In the genomic region with DNA sequence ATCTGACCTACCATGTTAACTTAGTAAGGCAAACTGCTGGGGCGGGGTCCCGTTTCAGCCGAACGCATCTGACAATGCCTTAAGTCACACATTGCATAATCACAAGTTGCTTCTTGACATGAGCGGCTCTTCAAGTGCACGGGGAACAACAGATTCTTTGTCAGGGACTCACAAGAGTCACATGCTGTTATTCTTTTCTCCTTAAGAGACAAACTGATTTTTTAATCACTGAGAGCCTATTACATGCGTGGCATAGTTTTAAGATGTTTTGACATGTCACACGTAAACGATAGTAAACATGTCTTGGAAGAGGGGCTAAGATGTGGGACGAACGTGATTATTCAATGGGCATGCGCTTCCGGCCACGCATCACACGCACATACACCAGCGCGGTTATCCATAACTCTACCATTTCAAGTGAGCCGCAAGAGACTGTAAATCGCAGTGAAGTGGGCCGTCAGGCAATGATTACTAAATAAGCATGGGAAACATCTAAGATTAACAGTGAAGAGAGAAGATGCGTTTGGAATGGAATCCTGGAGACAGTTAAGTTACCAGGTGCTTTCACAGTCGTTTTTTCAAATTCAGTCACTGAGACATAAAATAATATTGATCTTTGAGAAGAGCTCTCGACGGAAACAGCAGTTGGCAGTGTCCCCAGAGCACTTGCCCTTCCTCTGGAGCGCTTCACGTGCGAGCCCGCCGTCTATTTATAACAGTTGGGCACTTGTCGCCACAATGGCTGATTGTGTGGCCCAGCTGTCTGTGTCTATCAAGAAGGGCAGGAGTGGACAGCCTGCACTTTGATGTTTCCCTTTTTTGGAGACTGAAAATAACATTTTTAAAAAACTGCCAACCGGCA, we compare ENCODE assay signal across 8 cellular contexts.
DNase-seq lines count a peak whose midpoint lies in the region; ATAC-seq lines count a peak whose summit lies in the region.

No MANE protein-coding gene starts in this region.

- CTCF ChIA-PET in activated CD4-positive, alpha-beta T cell treated with anti-CD3 and anti-CD28 coated beads for 36 hours (lab: Charles Lee), result interaction anchor here (0.5 to 1.2 kb wide), 2 partner anchors 11 to 114 kb away, joined by 3 read pairs; no protein-coding TSS in a partner anchor

- peaks cover 23% of the 10 kb centered on the region for H3K4me1 ChIP-seq in mesodermal cell (ENCODE audit: control insufficient read depth, insufficient read depth, low read length, poor library complexity, severe bottlenecking)

- H3K27ac ChIP-seq in mesodermal cell (ENCODE audit: low read depth, low read length, severe bottlenecking), result peak overlapping the region; percentile 20

- no peak overlapping the region for H3K4me3 Mint-ChIP-seq in activated CD4-positive, alpha-beta T cell treated with anti-CD3 and anti-CD28 coated beads for 36 hours

- H3K27ac Mint-ChIP-seq in activated CD4-positive, alpha-beta T cell treated with anti-CD3 and anti-CD28 coated beads for 36 hours, result no peak overlapping the region

- H3K4me1 Mint-ChIP-seq in activated CD4-positive, alpha-beta T cell treated with anti-CD3 and anti-CD28 coated beads for 36 hours, result peaks cover 5% of the 10 kb centered on the region

- H3K36me3 ChIP-seq in mesodermal cell (ENCODE audit: control insufficient read depth, insufficient read depth, low read length), result no peaks in the 10 kb centered on the region

- peak; percentile 63 for DNase-seq in EL
- peak; percentile 82 for DNase-seq in NCI-H460 (ENCODE audit: extremely low read depth, low read depth)
- peak; percentile 35 for DNase-seq in dedifferentiated amniotic fluid mesenchymal stem cell (ENCODE audit: extremely low spot score)
- DNase-seq in activated CD4-positive, alpha-beta T cell treated with anti-CD3 and anti-CD28 coated beads for 36 hours, result no peak
- DNase-seq in HPDE6-E6E7 (ENCODE audit: extremely low spot score), result no peak

- WGBS in mesodermal cell (ENCODE audit: insufficient coverage in 2 of 2), 2 experiments, result 89 to 94% methylated on average over 25 to 28 of the region's 31 CpGs

- H3K36me3 Mint-ChIP-seq in activated CD4-positive, alpha-beta T cell treated with anti-CD3 and anti-CD28 coated beads for 36 hours (ENCODE audit: low read depth), result no peaks in the 10 kb centered on the region

- no peaks in the 10 kb centered on the region for H3K9me3 Mint-ChIP-seq in activated CD4-positive, alpha-beta T cell treated with anti-CD3 and anti-CD28 coated beads for 36 hours (ENCODE audit: low read depth)

- intact Hi-C loops in activated CD4-positive, alpha-beta T cell treated with anti-CD3 and anti-CD28 coated beads for 36 hours (cut with DNase I, micrococcal nuclease), result no loop called here

- H3K27me3 Mint-ChIP-seq in activated CD4-positive, alpha-beta T cell treated with anti-CD3 and anti-CD28 coated beads for 36 hours, result no peaks in the 10 kb centered on the region

- ATAC-seq in GM21619 (IDR thresholded peaks at IDR 0.05; ENCODE audit: unreplicated experiment) (no peak), GM18517 (IDR thresholded peaks at IDR 0.05; ENCODE audit: unreplicated experiment) (no peak)
- no peak for ATAC-seq in activated CD4-positive, alpha-beta T cell treated with anti-CD3 and anti-CD28 coated beads for 36 hours

- H3K9me3 ChIP-seq in mesodermal cell (ENCODE audit: control insufficient read depth, low read length), result no peaks in the 10 kb centered on the region

- no peak overlapping the region for H3K4me3 ChIP-seq in mesodermal cell (ENCODE audit: extremely low read depth, insufficient read depth, low read length, poor library complexity, severe bottlenecking)

- POLR2A ChIA-PET in activated CD4-positive, alpha-beta T cell treated with anti-CD3 and anti-CD28 coated beads for 36 hours (lab: Charles Lee), result interaction anchor here (0.7 kb wide), 1 partner anchor 12 kb away, joined by 3 read pairs; no protein-coding TSS in a partner anchor

Comparison
In these comparisons a context has a peak if more than half of its experiments do, and no peak if none do; other contexts are left out.
1. DNase-seq: peak in EL (single experiment), NCI-H460 (single experiment) and dedifferentiated amniotic fluid mesenchymal stem cell (single experiment); none in activated CD4-positive, alpha-beta T cell treated with anti-CD3 and anti-CD28 coated beads for 36 hours (single experiment) and HPDE6-E6E7 (single experiment).